Comparison of ENCODE assay signal across 8 cellular contexts in genomic region chr17:933168-934083, GRCh38. TPM values are rescaled to one million over a fixed set of nuclear protein-coding genes. Genes with fewer than 3 reads are reported as not detected.
DNase-seq lines count a peak whose midpoint lies in the region; ATAC-seq and TF ChIP-seq lines count a peak whose summit lies in the region.

No MANE protein-coding gene starts in this region.

- H3K9me3 ChIP-seq in thoracic aorta = no peaks in the 10 kb centered on the region

- no peaks in the 10 kb centered on the region for H3K36me3 ChIP-seq in thoracic aorta

- WGBS in lower leg skin, 2 donors = 27 to 29% methylated on average over 18 of the region's 18 CpGs

- H3K4me3 ChIP-seq in thoracic aorta (peak overlapping the region; percentile 40), lower leg skin (ENCODE audit: low read depth, poor library complexity, severe bottlenecking) (no peak overlapping the region)

- intact Hi-C loops in lower leg skin (cut with DNase I; ENCODE audit: low total_unique reads) = no loop called here

- peak; percentile 71 for DNase-seq in HS-27A (ENCODE audit: low read depth)
- peak; percentile 97 for DNase-seq in astrocyte of the hippocampus (ENCODE audit: low read depth, low spot score)
- DNase-seq in iPS-NIHi11 (ENCODE audit: low spot score) = peak; percentile 64
- DNase-seq in thoracic aorta (ENCODE audit: low spot score) = no peak
- DNase-seq in lower leg skin (ENCODE audit: low spot score in 2 of 2) = no peak

- H3K27ac ChIP-seq in thoracic aorta = peak overlapping the region; percentile 28 to 35

- TF ChIP-seq CTCF in thoracic aorta (IDR thresholded peaks at IDR 0.05) = no peak
- no peak for TF ChIP-seq CTCF in lower leg skin (IDR thresholded peaks at IDR 0.05)

- peaks cover 6 to 43% of the 10 kb centered on the region in 2 donors for H3K4me1 ChIP-seq in thoracic aorta (ENCODE audit: control insufficient read depth in 1 of 2, low read depth in 2 of 2)

- no peaks in the 10 kb centered on the region for H3K27me3 ChIP-seq in thoracic aorta (replicated peaks; ENCODE audit: insufficient read depth)

- ATAC-seq in thoracic aorta (ENCODE audit: insufficient number of reproducible peaks, low FRiP score, low read depth) = peak; percentile 61
- ATAC-seq in HG02678 (IDR thresholded peaks at IDR 0.05; ENCODE audit: unreplicated experiment) = no peak
- ATAC-seq in HG02973 (IDR thresholded peaks at IDR 0.05; ENCODE audit: unreplicated experiment) = no peak
- ATAC-seq in GM21390 (IDR thresholded peaks at IDR 0.05; ENCODE audit: unreplicated experiment) = no peak

- TF ChIP-seq POLR2A in lower leg skin (IDR thresholded peaks at IDR 0.05) = no peak

RNA-seq across cellular contexts. Expression of gene NXN, which starts 46.1 kb away (rescaled TPM):
- total RNA-seq in thoracic aorta (10 to 100 TPM; 13.9 to 18.9 TPM), lower leg skin (10 to 100 TPM; 11.3 to 51.6 (median 31.8) TPM)

Comparison
In these comparisons a context has a peak if more than half of its experiments do, and no peak if none do; other contexts are left out.
1. DNase-seq: peak in HS-27A (single experiment), astrocyte of the hippocampus (single experiment) and iPS-NIHi11 (single experiment); none in thoracic aorta (single experiment) and lower leg skin (0 of 2).